Comparison of ENCODE assay signal across 15 cellular contexts in genomic region chr6:159045826-159046225, GRCh38. TPM values are rescaled to one million over a fixed set of nuclear protein-coding genes. Genes with fewer than 3 reads are reported as not detected.
DNase-seq lines count a peak whose midpoint lies in the region; ATAC-seq and TF ChIP-seq lines count a peak whose summit lies in the region.
"Had no signal": no experiment of that assay in that cellular context is flagged by ENCODE, and none has a peak within 500 bp of the region (broad histone marks: within the 10 kb centered on the region; RNA-seq: fewer than 3 reads in every experiment).

No MANE protein-coding gene starts in this region.

- POLR2A ChIA-PET in activated CD4-positive, alpha-beta memory T cell treated with anti-CD3 and anti-CD28 coated beads, Interleukin-2, amount 10 ng/mL, durations not matched to agents 7 days and 5 days (lab: Charles Lee), result interaction anchor here (8.4 to 9.1 kb wide), 2 partner anchors 13 to 61 kb away, joined by 239 to 356 read pairs; no protein-coding TSS in a partner anchor
- POLR2A ChIA-PET in naive thymus-derived CD8-positive, alpha-beta T cell (lab: Charles Lee), result interaction anchor here (1.7 to 7.9 kb wide), 3 partner anchors 15 to 59 kb away, joined by 6 to 183 read pairs (median 135); no protein-coding TSS in a partner anchor

- no peaks in the 10 kb centered on the region for H3K27me3 Mint-ChIP-seq in T-helper 2 cell treated with Interferon-gamma antibody and Interleukin-4, amounts not matched to agents 5 μg/mL and 100 μg/mL, for 36 hours (ENCODE audit: low read depth)
- H3K27me3 Mint-ChIP-seq in activated CD4-positive, alpha-beta memory T cell treated with anti-CD3 and anti-CD28 coated beads, Interleukin-2, amount 10 ng/mL, durations not matched to agents 7 days and 5 days, result peaks cover 2% of the 10 kb centered on the region
- H3K27me3 Mint-ChIP-seq in naive thymus-derived CD8-positive, alpha-beta T cell, result no peaks in the 10 kb centered on the region

- H3K27me3 ChIP-seq in HL-60 (ENCODE audit: insufficient read depth, poor library complexity, severe bottlenecking), result no peaks in the 10 kb centered on the region

- H3K4me1 Mint-ChIP-seq in T-helper 2 cell treated with Interferon-gamma antibody and Interleukin-4, amounts not matched to agents 5 μg/mL and 100 μg/mL, for 36 hours (ENCODE audit: low read depth), result peaks cover 46% of the 10 kb centered on the region
- peaks cover 55% of the 10 kb centered on the region for H3K4me1 Mint-ChIP-seq in activated CD4-positive, alpha-beta memory T cell treated with anti-CD3 and anti-CD28 coated beads, Interleukin-2, amount 10 ng/mL, durations not matched to agents 7 days and 5 days
- H3K4me1 Mint-ChIP-seq in naive thymus-derived CD8-positive, alpha-beta T cell, result peaks cover 30 to 51% (median 45%) of the 10 kb centered on the region in 4 donors

- peak; percentile 3 for DNase-seq in T-helper 2 cell treated with Interferon-gamma antibody and Interleukin-4, amounts not matched to agents 5 μg/mL and 100 μg/mL, for 36 hours (ENCODE audit: low spot score)
- no peak for DNase-seq in T-helper 2 cell
- no peak for DNase-seq in HL-60 (ENCODE audit: low read depth in 1 of 2, low spot score in 1 of 2)
- no peak for DNase-seq in activated CD4-positive, alpha-beta memory T cell treated with anti-CD3 and anti-CD28 coated beads, Interleukin-2, amount 10 ng/mL, durations not matched to agents 7 days and 5 days
- DNase-seq in naive thymus-derived CD8-positive, alpha-beta T cell, result no peak
- DNase-seq in cerebellum (ENCODE audit: low spot score), result no peak
- DNase-seq: glutamatergic neuron, HCEC 1CT, pancreas, substantia nigra had no signal

- TF ChIP-seq CTCF in HL-60 (IDR thresholded peaks at IDR 0.05; ENCODE audit: insufficient read depth, low read length), result no peak

- ATAC-seq in naive thymus-derived CD8-positive, alpha-beta T cell, result no peak
- no peak for ATAC-seq in GM19035 (IDR thresholded peaks at IDR 0.05; ENCODE audit: unreplicated experiment)
- ATAC-seq in HG03095 (IDR thresholded peaks at IDR 0.05; ENCODE audit: unreplicated experiment), result no peak
- ATAC-seq: pancreas had no signal

- H3K4me3 ChIP-seq in HL-60 (replicated peaks; ENCODE audit: insufficient read depth, low read length), result no peak overlapping the region
- H3K4me3 ChIP-seq: pancreas, smooth muscle cell had no signal

- no peaks in the 10 kb centered on the region for H3K9me3 Mint-ChIP-seq in T-helper 2 cell treated with Interferon-gamma antibody and Interleukin-4, amounts not matched to agents 5 μg/mL and 100 μg/mL, for 36 hours
- no peaks in the 10 kb centered on the region for H3K9me3 Mint-ChIP-seq in activated CD4-positive, alpha-beta memory T cell treated with anti-CD3 and anti-CD28 coated beads, Interleukin-2, amount 10 ng/mL, durations not matched to agents 7 days and 5 days
- no peaks in the 10 kb centered on the region for H3K9me3 Mint-ChIP-seq in naive thymus-derived CD8-positive, alpha-beta T cell

- H3K27ac ChIP-seq in HL-60 (replicated peaks), result peak overlapping the region; percentile 85
- H3K27ac ChIP-seq: pancreas had no signal

- H3K36me3 Mint-ChIP-seq in T-helper 2 cell treated with Interferon-gamma antibody and Interleukin-4, amounts not matched to agents 5 μg/mL and 100 μg/mL, for 36 hours (ENCODE audit: low read depth), result peaks cover 38% of the 10 kb centered on the region
- H3K36me3 Mint-ChIP-seq in activated CD4-positive, alpha-beta memory T cell treated with anti-CD3 and anti-CD28 coated beads, Interleukin-2, amount 10 ng/mL, durations not matched to agents 7 days and 5 days (ENCODE audit: low read depth), result peaks cover 38% of the 10 kb centered on the region
- H3K36me3 Mint-ChIP-seq in naive thymus-derived CD8-positive, alpha-beta T cell, result peaks cover 17 to 35% (median 35%) of the 10 kb centered on the region in 3 donors

- peak overlapping the region; percentile 98 for H3K27ac Mint-ChIP-seq in T-helper 2 cell treated with Interferon-gamma antibody and Interleukin-4, amounts not matched to agents 5 μg/mL and 100 μg/mL, for 36 hours
- H3K27ac Mint-ChIP-seq in activated CD4-positive, alpha-beta memory T cell treated with anti-CD3 and anti-CD28 coated beads, Interleukin-2, amount 10 ng/mL, durations not matched to agents 7 days and 5 days, result peak overlapping the region; percentile 86
- H3K27ac Mint-ChIP-seq in naive thymus-derived CD8-positive, alpha-beta T cell, result peak overlapping the region; percentile 90 to 100 (median 98)

- CTCF ChIA-PET in activated CD4-positive, alpha-beta memory T cell treated with anti-CD3 and anti-CD28 coated beads, Interleukin-2, amount 10 ng/mL, durations not matched to agents 7 days and 5 days (lab: Charles Lee), result interaction anchor here (1.2 to 9.6 kb wide), 4 partner anchors 17 to 59 kb away, joined by 3 to 163 read pairs (median 10); no protein-coding TSS in a partner anchor

- H3K4me3 Mint-ChIP-seq in T-helper 2 cell treated with Interferon-gamma antibody and Interleukin-4, amounts not matched to agents 5 μg/mL and 100 μg/mL, for 36 hours, result peak overlapping the region; percentile 99
- H3K4me3 Mint-ChIP-seq in activated CD4-positive, alpha-beta memory T cell treated with anti-CD3 and anti-CD28 coated beads, Interleukin-2, amount 10 ng/mL, durations not matched to agents 7 days and 5 days, result no peak overlapping the region
- H3K4me3 Mint-ChIP-seq in naive thymus-derived CD8-positive, alpha-beta T cell, result peak overlapping the region in 7 of 10 donors; percentile 77 to 100 (median 98)

RNA-seq across cellular contexts. Expression of gene TAGAP, which starts 1.0 kb away (rescaled TPM):
- 10 to 100 TPM; 52.0 to 53.2 TPM for total RNA-seq in activated CD4-positive, alpha-beta memory T cell treated with anti-CD3 and anti-CD28 coated beads, Interleukin-2, amount 10 ng/mL, durations not matched to agents 7 days and 5 days
- 10 to 100 TPM; 54.5 to 56.9 TPM for total RNA-seq in naive thymus-derived CD8-positive, alpha-beta T cell
- 100 to 1,000 TPM in 1 of 3 donors, 10 to 100 TPM in 2; 97.4 to 111 (median 98.2) TPM for polyA plus RNA-seq in naive thymus-derived CD8-positive, alpha-beta T cell
- 2.4 TPM for total RNA-seq in cerebellum
- total RNA-seq: A673, MCF 10A, smooth muscle cell had no signal
- polyA plus RNA-seq: smooth muscle cell had no signal

RNA-seq across cellular contexts. Expression of gene RSPH3, which starts 45.8 kb away (rescaled TPM):
- 1 to 10 TPM; 3.4 to 3.7 TPM for total RNA-seq in activated CD4-positive, alpha-beta memory T cell treated with anti-CD3 and anti-CD28 coated beads, Interleukin-2, amount 10 ng/mL, durations not matched to agents 7 days and 5 days
- total RNA-seq in naive thymus-derived CD8-positive, alpha-beta T cell, result 1 to 10 TPM; 1.9 TPM
- 1 to 10 TPM; 1.3 to 2.0 (median 1.8) TPM for polyA plus RNA-seq in naive thymus-derived CD8-positive, alpha-beta T cell
- total RNA-seq in cerebellum, result 11.3 TPM

Comparison
In these comparisons a context has a peak if more than half of its experiments do, and no peak if none do; other contexts are left out.
1. RNA of gene TAGAP, which starts 1.0 kb away (total RNA-seq): 54.5 to 56.9 TPM in naive thymus-derived CD8-positive, alpha-beta T cell and 52.0 to 53.2 TPM in activated CD4-positive, alpha-beta memory T cell treated with anti-CD3 and anti-CD28 coated beads, Interleukin-2, amount 10 ng/mL, durations not matched to agents 7 days and 5 days; 2.4 TPM in cerebellum (single experiment); every median in the first group is over 10 times any median in the second.
2. Peak in every context shown above with its lines, with median percentiles within 50 percentile points of each other: H3K27ac Mint-ChIP-seq.